Comparison of ENCODE assay signal across 8 cellular contexts in genomic region chr14:92323031-92323915, GRCh38. TPM values are rescaled to one million over a fixed set of nuclear protein-coding genes. Genes with fewer than 3 reads are reported as not detected.
DNase-seq lines count a peak whose midpoint lies in the region; ATAC-seq and TF ChIP-seq lines count a peak whose summit lies in the region.

Gene SLC24A4 (plus strand): TSS chr14:92323165. CDS start chr14:92323831, 666 bp downstream.

- no peaks in the 10 kb centered on the region for H3K9me3 ChIP-seq in CD8-positive, alpha-beta memory T cell (ENCODE audit: low read length)
- no peaks in the 10 kb centered on the region for H3K9me3 ChIP-seq in MG63
- H3K9me3 ChIP-seq in neutrophil = no peaks in the 10 kb centered on the region

- H3K4me1 ChIP-seq in CD8-positive, alpha-beta memory T cell (ENCODE audit: insufficient read depth, low read length) = no peaks in the 10 kb centered on the region
- H3K4me1 ChIP-seq in neutrophil (ENCODE audit: control insufficient read depth in 1 of 2, insufficient read depth in 1 of 2, low read depth in 1 of 2, low read length in 1 of 2) = peaks cover 10 to 21% of the 10 kb centered on the region in 2 experiments

- peak within 1 kb of the TSS; percentile 40 to 83 (median 69) for H3K4me3 Mint-ChIP-seq in CD8-positive, alpha-beta memory T cell
- peak within 1 kb of the TSS; percentile 51 for H3K4me3 Mint-ChIP-seq in endothelial cell (ENCODE audit: unreplicated experiment)

- peaks cover 40 to 72% of the 10 kb centered on the region in 2 donors for H3K27me3 Mint-ChIP-seq in CD8-positive, alpha-beta memory T cell
- peaks cover 9% of the 10 kb centered on the region for H3K27me3 Mint-ChIP-seq in endothelial cell (ENCODE audit: unreplicated experiment)

- H3K27ac ChIP-seq in CD8-positive, alpha-beta memory T cell (ENCODE audit: low read depth, low read length) = no peak within 1 kb of the TSS
- H3K27ac ChIP-seq in neutrophil = no peak within 1 kb of the TSS

- peaks cover 0 to 18% (median 3%) of the 10 kb centered on the region in 3 donors for H3K4me1 Mint-ChIP-seq in CD8-positive, alpha-beta memory T cell
- H3K4me1 Mint-ChIP-seq in endothelial cell (ENCODE audit: unreplicated experiment) = no peaks in the 10 kb centered on the region

- CTCF ChIA-PET in CD8-positive, alpha-beta memory T cell (lab: Charles Lee) = no interaction called here

- no peak within 1 kb of the TSS for H3K27ac Mint-ChIP-seq in CD8-positive, alpha-beta memory T cell
- no peak within 1 kb of the TSS for H3K27ac Mint-ChIP-seq in endothelial cell (ENCODE audit: unreplicated experiment)

- H3K4me3 ChIP-seq in CD8-positive, alpha-beta memory T cell (ENCODE audit: low read length) = no peak within 1 kb of the TSS
- H3K4me3 ChIP-seq in MG63 (peak within 1 kb of the TSS; percentile 24), neutrophil (ENCODE audit: low read depth in 1 of 2, low read length in 1 of 2) (peak within 1 kb of the TSS; percentile 47 to 49)

- POLR2A ChIA-PET in CD8-positive, alpha-beta memory T cell (lab: Charles Lee) = no interaction called here

- peaks cover 0 to 2% (median 0%) of the 10 kb centered on the region in 5 donors for H3K9me3 Mint-ChIP-seq in CD8-positive, alpha-beta memory T cell
- H3K9me3 Mint-ChIP-seq in endothelial cell (ENCODE audit: unreplicated experiment) = no peaks in the 10 kb centered on the region

- no peak for TF ChIP-seq CTCF in endothelial cell (IDR thresholded peaks at IDR 0.05; ENCODE audit: unreplicated experiment)
- TF ChIP-seq CTCF in neutrophil (IDR thresholded peaks at IDR 0.05) = no peak

- H3K36me3 ChIP-seq in CD8-positive, alpha-beta memory T cell (ENCODE audit: insufficient read depth, low read length) = no peaks in the 10 kb centered on the region
- H3K36me3 ChIP-seq in MG63 (no peaks in the 10 kb centered on the region), neutrophil (no peaks in the 10 kb centered on the region)

- peaks cover 0 to 7% (median 0%) of the 10 kb centered on the region in 3 donors for H3K36me3 Mint-ChIP-seq in CD8-positive, alpha-beta memory T cell
- H3K36me3 Mint-ChIP-seq in endothelial cell (ENCODE audit: low read depth, unreplicated experiment) = peaks cover 3% of the 10 kb centered on the region

- H3K27me3 ChIP-seq in CD8-positive, alpha-beta memory T cell (ENCODE audit: insufficient read depth, low read length, poor library complexity, severe bottlenecking) = peaks cover 17% of the 10 kb centered on the region
- no peaks in the 10 kb centered on the region for H3K27me3 ChIP-seq in MG63
- peaks cover 99% of the 10 kb centered on the region for H3K27me3 ChIP-seq in neutrophil

- ATAC-seq in HG02885 (IDR thresholded peaks at IDR 0.05; ENCODE audit: poor library complexity, unreplicated experiment) (no peak), HG03025 (IDR thresholded peaks at IDR 0.05; ENCODE audit: low FRiP score, unreplicated experiment) (no peak)

- no peak for DNase-seq in CD8-positive, alpha-beta memory T cell
- DNase-seq in MG63 (peak; percentile 32), endothelial cell (ENCODE audit: low spot score) (peak; percentile 31), T-helper 9 cell (no peak), NCI-H2196 (lab: John Stamatoyannopoulos, UW; ENCODE audit: unreplicated experiment) (no peak)

RNA-seq across cellular contexts. Expression of gene SLC24A4, which starts in this region (rescaled TPM):
- total RNA-seq in CD8-positive, alpha-beta memory T cell = under 1 TPM in 1 of 2 experiments, not detected in 1; 0.04 TPM
- polyA plus RNA-seq in CD8-positive, alpha-beta memory T cell = not detected
- 0.07 TPM in 1 of 2 replicates, not detected in the other for total RNA-seq in MG63 (2014; rRNA removed; shearing (Covaris generic); ENCODE audit: low replicate concordance)
- 1.1 TPM for total RNA-seq in endothelial cell (ENCODE audit: unreplicated experiment)

Comparison
In these comparisons a context has a peak if more than half of its experiments do, and no peak if none do; other contexts are left out.
1. Peak in DNase-seq and H3K4me3 ChIP-seq in MG63; RNA of the gene not detected or under 1 TPM.